13 cellular contexts compared by ENCODE assay signal in genomic region chr7:1720325-1720724, GRCh38. TPM values are rescaled to one million over a fixed set of nuclear protein-coding genes. Genes with fewer than 3 reads are reported as not detected.
DNase-seq lines count a peak whose midpoint lies in the region; ATAC-seq and TF ChIP-seq lines count a peak whose summit lies in the region.
"Had no signal": no experiment of that assay in that cellular context is flagged by ENCODE, and none has a peak within 500 bp of the region (broad histone marks: within the 10 kb centered on the region; RNA-seq: fewer than 3 reads in every experiment).

No MANE protein-coding gene starts in this region.

- no peak for TF ChIP-seq CTCF in brain (conservative IDR thresholded peaks at IDR 0.05)
- TF ChIP-seq CTCF in thyroid gland (IDR thresholded peaks at IDR 0.05): no peak

- H3K36me3 Mint-ChIP-seq in brain: peaks cover 38% of the 10 kb centered on the region
- no peaks in the 10 kb centered on the region for H3K36me3 Mint-ChIP-seq in activated CD4-positive, alpha-beta T cell treated with anti-CD3 and anti-CD28 coated beads for 36 hours (ENCODE audit: low read depth)

- peak overlapping the region in 2 of 5 experiments; percentile 65 to 72 for H3K4me3 Mint-ChIP-seq in brain
- H3K4me3 Mint-ChIP-seq in activated CD4-positive, alpha-beta T cell treated with anti-CD3 and anti-CD28 coated beads for 36 hours: no peak overlapping the region
- H3K4me3 Mint-ChIP-seq: nephron had no signal

- peaks cover 0 to 7% (median 0%) of the 10 kb centered on the region in 5 experiments for H3K9me3 Mint-ChIP-seq in brain
- H3K9me3 Mint-ChIP-seq in activated CD4-positive, alpha-beta T cell treated with anti-CD3 and anti-CD28 coated beads for 36 hours (ENCODE audit: low read depth): no peaks in the 10 kb centered on the region
- H3K9me3 Mint-ChIP-seq: nephron had no signal

- H3K4me3 ChIP-seq in thyroid gland (replicated peaks in 1 of 3): no peak overlapping the region

- CTCF ChIA-PET in activated CD4-positive, alpha-beta T cell treated with anti-CD3 and anti-CD28 coated beads for 36 hours (lab: Charles Lee): no interaction called here

- 75 to 89% methylated on average over 5 to 8 of the region's 8 CpGs for WGBS in thyroid gland, 2 donors

- no peaks in the 10 kb centered on the region for H3K9me3 ChIP-seq in thyroid gland

- intact Hi-C loops in thyroid gland (cut with DNase I): no loop called here
- intact Hi-C loops in activated CD4-positive, alpha-beta T cell treated with anti-CD3 and anti-CD28 coated beads for 36 hours (cut with DNase I, micrococcal nuclease): no loop called here

- H3K27me3 ChIP-seq in thyroid gland: no peaks in the 10 kb centered on the region

- no peak for ATAC-seq in activated CD4-positive, alpha-beta T cell treated with anti-CD3 and anti-CD28 coated beads for 36 hours
- no peak for ATAC-seq in stimulated activated naive CD8-positive, alpha-beta T cell treated with anti-CD3 and anti-CD28 coated beads, Interleukin-15, Interleukin-2, amounts not matched to agents 100 U/mL and 50 U/mL, for 24 hours
- ATAC-seq: activated CD4-positive, CD25-positive, alpha-beta regulatory T cell treated with anti-CD3 and anti-CD28 coated beads, Interleukin-2, amount 50 U/mL, for 24 hours had no signal

- peak overlapping the region in 3 of 5 experiments; percentile 90 to 98 (median 92) for H3K27ac Mint-ChIP-seq in brain
- H3K27ac Mint-ChIP-seq in activated CD4-positive, alpha-beta T cell treated with anti-CD3 and anti-CD28 coated beads for 36 hours: no peak overlapping the region
- H3K27ac Mint-ChIP-seq: nephron had no signal

- peaks cover 0 to 3% of the 10 kb centered on the region in 2 donors for H3K4me1 ChIP-seq in thyroid gland

- no peaks in the 10 kb centered on the region for H3K36me3 ChIP-seq in thyroid gland

- POLR2A ChIA-PET in activated CD4-positive, alpha-beta T cell treated with anti-CD3 and anti-CD28 coated beads for 36 hours (lab: Charles Lee): no interaction called here

- H3K27me3 Mint-ChIP-seq in brain: peaks cover 2% of the 10 kb centered on the region
- H3K27me3 Mint-ChIP-seq in activated CD4-positive, alpha-beta T cell treated with anti-CD3 and anti-CD28 coated beads for 36 hours: no peaks in the 10 kb centered on the region

- H3K27ac ChIP-seq in thyroid gland: no peak overlapping the region

- TF ChIP-seq POLR2A in thyroid gland (IDR thresholded peaks at IDR 0.05): no peak

- DNase-seq in Ammon's horn (ENCODE audit: low spot score) (peak; percentile 64), DMS153 treated with DMSO at 0.1 percent for 48 hours (lab: John Stamatoyannopoulos, UW; ENCODE audit: unreplicated experiment) (peak; percentile 43), NCI-H2171 (lab: John Stamatoyannopoulos, UW) (peak; percentile 89), thyroid gland (no peak)
- no peak for DNase-seq in activated CD4-positive, alpha-beta T cell treated with anti-CD3 and anti-CD28 coated beads for 36 hours
- DNase-seq in effector CD4-positive, alpha-beta T cell: no peak
- no peak for DNase-seq in stimulated activated naive CD8-positive, alpha-beta T cell treated with anti-CD3 and anti-CD28 coated beads, Interleukin-15, Interleukin-2, amounts not matched to agents 100 U/mL and 50 U/mL, for 24 hours
- DNase-seq: activated effector memory CD4-positive, alpha-beta T cell treated with anti-CD3 and anti-CD28 coated beads, Interleukin-2, amount 50 U/mL, for 16 hours; NK-92 treated with Interleukin-12 subunit alpha and Interleukin-12 subunit beta, amount 100 ng/mL, for 24 hours; SIG-M5 had no signal

- peaks cover 51% of the 10 kb centered on the region for H3K4me1 Mint-ChIP-seq in brain
- peaks cover 7% of the 10 kb centered on the region for H3K4me1 Mint-ChIP-seq in activated CD4-positive, alpha-beta T cell treated with anti-CD3 and anti-CD28 coated beads for 36 hours

RNA-seq across cellular contexts. Expression of gene ELFN1, which starts 50.2 kb away (rescaled TPM):
- 1.2 TPM for polyA plus RNA-seq in brain (ENCODE audit: insufficient read depth, low read depth, low replicate concordance)
- under 1 TPM; 0.11 to 0.96 (median 0.54) TPM for total RNA-seq in thyroid gland
- under 1 TPM; 0.05 to 0.09 TPM for total RNA-seq in activated CD4-positive, alpha-beta T cell treated with anti-CD3 and anti-CD28 coated beads for 36 hours

Comparison
In these comparisons a context has a peak if more than half of its experiments do, and no peak if none do; other contexts are left out.
1. DNase-seq: peak in Ammon's horn (single experiment), DMS153 treated with DMSO at 0.1 percent for 48 hours (single experiment) and NCI-H2171 (single experiment); none in thyroid gland (0 of 2), activated CD4-positive, alpha-beta T cell treated with anti-CD3 and anti-CD28 coated beads for 36 hours (single experiment), effector CD4-positive, alpha-beta T cell (single experiment) and stimulated activated naive CD8-positive, alpha-beta T cell treated with anti-CD3 and anti-CD28 coated beads, Interleukin-15, Interleukin-2, amounts not matched to agents 100 U/mL and 50 U/mL, for 24 hours (single experiment).